8 cellular contexts compared by ENCODE assay signal in the genomic region with DNA sequence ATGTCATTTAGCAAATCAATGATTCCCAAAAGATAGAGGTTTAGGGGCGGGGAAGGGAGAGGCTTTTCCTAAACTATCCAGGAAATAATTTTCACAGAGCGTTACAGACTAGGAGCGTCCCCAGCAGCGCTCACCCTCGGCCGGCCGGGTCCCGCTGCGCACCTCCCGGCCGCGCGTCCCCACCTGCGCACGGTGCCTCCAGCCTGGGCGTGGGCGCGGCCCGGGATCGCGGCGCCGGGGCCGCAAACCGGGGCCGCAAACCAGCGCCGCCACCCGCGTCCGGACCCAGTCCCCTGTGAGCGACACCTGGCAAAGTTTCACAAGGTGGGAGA. TPM values are rescaled to one million over a fixed set of nuclear protein-coding genes. Genes with fewer than 3 reads are reported as not detected.
DNase-seq lines count a peak whose midpoint lies in the region; ATAC-seq and TF ChIP-seq lines count a peak whose summit lies in the region.

No MANE protein-coding gene starts in this region.

- peaks cover 21 to 39% (median 28%) of the 10 kb centered on the region in 4 donors for H3K4me1 Mint-ChIP-seq in CD4-positive, alpha-beta memory T cell
- H3K4me1 Mint-ChIP-seq in type B pancreatic cell (ENCODE audit: unreplicated experiment): peaks cover 21% of the 10 kb centered on the region

- no peaks in the 10 kb centered on the region for H3K9me3 ChIP-seq in CD4-positive, alpha-beta memory T cell (ENCODE audit: control insufficient read depth in 1 of 2, low read length in 2 of 2)
- H3K9me3 ChIP-seq in ascending aorta (no peaks in the 10 kb centered on the region), left lung (no peaks in the 10 kb centered on the region)

- H3K4me1 ChIP-seq in CD4-positive, alpha-beta memory T cell (ENCODE audit: insufficient read depth, low read length): peaks cover 28% of the 10 kb centered on the region
- H3K4me1 ChIP-seq in ascending aorta (peaks cover 4 to 12% of the 10 kb centered on the region in 2 donors), left lung (peaks cover 2 to 31% of the 10 kb centered on the region in 2 donors)

- H3K27ac Mint-ChIP-seq in CD4-positive, alpha-beta memory T cell: peak overlapping the region; percentile 43 to 92 (median 81)
- peak overlapping the region; percentile 80 for H3K27ac Mint-ChIP-seq in type B pancreatic cell

- ATAC-seq in GM19438 (IDR thresholded peaks at IDR 0.05; ENCODE audit: low read depth, unreplicated experiment): peak; percentile 5
- ATAC-seq in left lung: peak; percentile 15

- CTCF ChIA-PET in CD4-positive, alpha-beta memory T cell (lab: Charles Lee; ENCODE audit: partially characterized antibody): interaction anchor here (0.6 to 1.8 kb wide), 11 partner anchors 11 to 101 kb away, joined by 3 to 10 read pairs (median 4); no protein-coding TSS in a partner anchor

- no peak for TF ChIP-seq CTCF in HL-60 (IDR thresholded peaks at IDR 0.05; ENCODE audit: insufficient read depth, low read length)
- no peak for TF ChIP-seq CTCF in ascending aorta (IDR thresholded peaks at IDR 0.05)
- TF ChIP-seq CTCF in left lung (IDR thresholded peaks at IDR 0.05): no peak
- no peak for TF ChIP-seq CTCF in type B pancreatic cell (conservative IDR thresholded peaks at IDR 0.05)

- H3K27me3 ChIP-seq in CD4-positive, alpha-beta memory T cell (ENCODE audit: insufficient read depth, low read length): no peaks in the 10 kb centered on the region
- H3K27me3 ChIP-seq in HL-60 (ENCODE audit: insufficient read depth, poor library complexity, severe bottlenecking) (no peaks in the 10 kb centered on the region), ascending aorta (no peaks in the 10 kb centered on the region), left lung (no peaks in the 10 kb centered on the region)

- H3K9me3 Mint-ChIP-seq in CD4-positive, alpha-beta memory T cell: peaks cover 0 to 2% (median 0%) of the 10 kb centered on the region in 8 donors
- peaks cover 7% of the 10 kb centered on the region for H3K9me3 Mint-ChIP-seq in type B pancreatic cell

- POLR2A ChIA-PET in CD4-positive, alpha-beta memory T cell (lab: Charles Lee; ENCODE audit: partially characterized antibody): interaction anchor here (0.7 to 5.0 kb wide), 17 partner anchors 9 to 1448 kb away, joined by 3 to 64 read pairs (median 7); a partner anchor contains a TSS

- intact Hi-C loops in CD4-positive, alpha-beta memory T cell (cut with micrococcal nuclease): loop anchor here (1.0 to 10.0 kb wide), 7 partner anchors 16 to 900 kb away; a partner anchor contains a TSS
- intact Hi-C loops in ascending aorta (cut with DNase I): loop anchor here (1.0 to 10.0 kb wide), 8 partner anchors 60 to 1453 kb away; a partner anchor contains a TSS
- intact Hi-C loops in left lung (cut with DNase I): no loop called here

- H3K27ac ChIP-seq in CD4-positive, alpha-beta memory T cell (ENCODE audit: low read depth, low read length): peak overlapping the region; percentile 68
- H3K27ac ChIP-seq in HL-60 (replicated peaks): peak overlapping the region; percentile 85
- H3K27ac ChIP-seq in ascending aorta: peak overlapping the region; percentile 96 to 99
- H3K27ac ChIP-seq in left lung: peak overlapping the region; percentile 97 to 98

- H3K36me3 ChIP-seq in CD4-positive, alpha-beta memory T cell (ENCODE audit: insufficient read depth, low read length): no peaks in the 10 kb centered on the region
- no peaks in the 10 kb centered on the region for H3K36me3 ChIP-seq in ascending aorta
- H3K36me3 ChIP-seq in left lung: no peaks in the 10 kb centered on the region

- H3K4me3 ChIP-seq in CD4-positive, alpha-beta memory T cell (ENCODE audit: low read length in 2 of 2): peak overlapping the region in 1 of 2 donors; percentile 75
- H3K4me3 ChIP-seq in HL-60 (replicated peaks; ENCODE audit: insufficient read depth, low read length): peak overlapping the region; percentile 94
- H3K4me3 ChIP-seq in ascending aorta: peak overlapping the region; percentile 95 to 96
- peak overlapping the region; percentile 78 to 88 for H3K4me3 ChIP-seq in left lung

- H3K4me3 Mint-ChIP-seq in CD4-positive, alpha-beta memory T cell: peak overlapping the region; percentile 83 to 96 (median 90)
- peak overlapping the region; percentile 87 for H3K4me3 Mint-ChIP-seq in type B pancreatic cell

- H3K36me3 Mint-ChIP-seq in CD4-positive, alpha-beta memory T cell: peaks cover 4 to 21% of the 10 kb centered on the region in 2 donors
- no peaks in the 10 kb centered on the region for H3K36me3 Mint-ChIP-seq in type B pancreatic cell

- no peaks in the 10 kb centered on the region for H3K27me3 Mint-ChIP-seq in CD4-positive, alpha-beta memory T cell
- peaks cover 18% of the 10 kb centered on the region for H3K27me3 Mint-ChIP-seq in type B pancreatic cell

- no peak for DNase-seq in CD4-positive, alpha-beta memory T cell
- DNase-seq in HL-60 (ENCODE audit: low read depth in 1 of 2, low spot score in 1 of 2) (no peak), ascending aorta (ENCODE audit: low spot score in 2 of 2) (no peak), left lung (no peak), type B pancreatic cell (ENCODE audit: extremely low spot score, unreplicated experiment) (no peak), SW 1271 (lab: John Stamatoyannopoulos, UW) (no peak)
- DNase-seq in stimulated activated naive CD4-positive, alpha-beta T cell treated with Interleukin-2 at 50 U/mL for 16 hours (lab: John Stamatoyannopoulos, UW): no peak

RNA-seq across cellular contexts. Expression of a gene that starts 0.7 kb away (rescaled TPM):
- 10 to 100 TPM; 51.7 to 52.2 TPM for total RNA-seq in CD4-positive, alpha-beta memory T cell
- 1 to 10 TPM; 1.2 to 2.2 TPM for polyA plus RNA-seq in CD4-positive, alpha-beta memory T cell
- total RNA-seq in ascending aorta: 22.9 TPM
- 10 to 100 TPM; 25.1 to 34.5 TPM for total RNA-seq in left lung
- total RNA-seq in type B pancreatic cell (ENCODE audit: low replicate concordance): 18.0 and 21.3 TPM in 2 replicates

Comparison
In these comparisons a context has a peak if more than half of its experiments do, and no peak if none do; other contexts are left out.
1. intact Hi-C loops: an anchor here in CD4-positive, alpha-beta memory T cell (1.0 to 10.0 kb wide) and ascending aorta (1.0 to 10.0 kb wide); none called in left lung.